ENCODE assay signal across 6 cellular contexts in the genomic region with DNA sequence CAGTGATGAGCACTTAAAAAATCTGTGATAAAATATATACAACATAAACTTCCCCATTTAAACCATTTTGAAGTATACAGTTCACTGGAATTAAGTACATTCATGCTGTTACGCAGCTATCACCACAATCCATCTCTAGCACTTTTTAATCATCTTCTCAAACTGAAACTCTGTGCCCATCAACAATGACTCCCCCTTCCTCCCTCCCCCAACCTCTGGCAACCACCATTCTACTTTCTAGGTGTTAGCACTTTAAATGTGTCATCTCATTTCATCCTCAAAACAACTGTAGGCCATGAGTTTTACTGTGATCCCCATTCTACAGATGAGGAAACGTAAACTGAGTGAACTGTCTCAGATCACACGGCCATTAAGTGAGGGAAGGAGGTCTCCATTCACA.
"Had no signal": no experiment of that assay in that cellular context is flagged by ENCODE, and none has a peak within 500 bp of the region (broad histone marks: within the 10 kb centered on the region; RNA-seq: fewer than 3 reads in every experiment).

No MANE protein-coding gene starts in this region.

- DNase-seq: activated CD4-positive, alpha-beta T cell treated with anti-CD3 and anti-CD28 coated beads for 4 hours; brain microvascular endothelial cell; erythroblast; naive B cell; posterior cingulate gyrus; SW 1271 had no signal
